Comparison of ENCODE assay signal across 11 cellular contexts in the genomic region with DNA sequence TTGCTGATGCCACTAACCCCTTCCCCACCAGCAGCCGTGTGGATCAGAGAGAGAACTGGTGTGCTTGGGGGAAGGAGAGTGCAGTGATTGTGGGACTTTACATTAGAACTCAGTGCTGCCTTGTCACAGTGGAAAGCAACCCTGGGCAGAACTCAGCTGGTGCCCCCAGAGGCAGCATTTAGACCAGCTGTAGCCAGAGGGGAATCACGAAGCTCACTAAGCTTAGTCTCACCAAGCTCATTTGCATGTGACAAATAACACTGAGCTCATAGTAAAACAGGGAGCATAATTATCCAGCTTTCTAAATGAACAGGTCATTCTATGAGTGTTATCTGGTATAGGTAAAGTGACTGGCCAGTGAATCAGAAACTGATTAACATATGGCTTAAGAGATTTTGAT. TPM values are rescaled to one million over a fixed set of nuclear protein-coding genes. Genes with fewer than 3 reads are reported as not detected.
DNase-seq lines count a peak whose midpoint lies in the region; ATAC-seq, FAIRE-seq and TF ChIP-seq lines count a peak whose summit lies in the region.
"Had no signal": no experiment of that assay in that cellular context is flagged by ENCODE, and none has a peak within 500 bp of the region (broad histone marks: within the 10 kb centered on the region; RNA-seq: fewer than 3 reads in every experiment).

No MANE protein-coding gene starts in this region.

- ATAC-seq in HepG2 (peak; percentile 83), right lobe of liver (no peak), HG02642 (IDR thresholded peaks at IDR 0.05; ENCODE audit: poor library complexity, unreplicated experiment) (peak; percentile 94)

- no peak for TF ChIP-seq RAD21 in HepG2 (CRISPR knock-in tag; IDR thresholded peaks at IDR 0.05)

- no peak overlapping the region for H3K4me3 ChIP-seq in HepG2 (replicated peaks in 1 of 3; ENCODE audit: insufficient read depth in 1 of 3, low read depth in 2 of 3, low read length in 3 of 3)
- no peak overlapping the region for H3K4me3 ChIP-seq in right lobe of liver

- POLR2A ChIA-PET in HepG2 (lab: Yijun Ruan, JAX) = interaction anchor here (0.9 to 1.8 kb wide), 2 partner anchors 10 to 26 kb away, joined by 3 to 8 read pairs; a partner anchor contains a TSS

- FAIRE-seq in HepG2 (lab: Jason Lieb, UNC) = no peak

- CTCF ChIA-PET in HepG2 (lab: Yijun Ruan, JAX; ENCODE audit: low intra/inter-chr PET ratio, low total read pairs) = no interaction called here

- no peaks in the 10 kb centered on the region for H3K9me3 ChIP-seq in HepG2 (ENCODE audit: low read length)
- H3K9me3 ChIP-seq in right lobe of liver = no peaks in the 10 kb centered on the region

- no peaks in the 10 kb centered on the region for H3K79me2 ChIP-seq in HepG2 (ENCODE audit: insufficient read depth, low read length)

- H4K20me1 ChIP-seq in HepG2 (ENCODE audit: insufficient read depth, low read length) = no peaks in the 10 kb centered on the region

- peaks cover 23% of the 10 kb centered on the region for H3K4me1 ChIP-seq in HepG2 (ENCODE audit: insufficient read depth, low read length)
- H3K4me1 ChIP-seq in right lobe of liver = no peaks in the 10 kb centered on the region

- H3K36me3 ChIP-seq in HepG2 (replicated peaks in 1 of 2; ENCODE audit: control insufficient read depth in 1 of 2, insufficient read depth in 2 of 2, low read length in 2 of 2) (no peaks in the 10 kb centered on the region), right lobe of liver (no peaks in the 10 kb centered on the region)

- H2AFZ ChIP-seq in HepG2 (ENCODE audit: low read length) = no peak overlapping the region

- BruUV-seq in HepG2 (replicated peaks; lab: Mats Ljungman, UMichigan) = no TSS peak

- no peak for TF ChIP-seq EP300 in HepG2 (IDR thresholded peaks at IDR 0.05; ENCODE audit: low read depth in 2 of 2, low read length in 2 of 2)
- TF ChIP-seq EP300 in HepG2 (CRISPR knock-in tag; IDR thresholded peaks at IDR 0.05; ENCODE audit: borderline replicate concordance) = no peak

- TF ChIP-seq POLR2A in HepG2 (IDR thresholded peaks at IDR 0.05; ENCODE audit: insufficient read depth in 1 of 2, low read depth in 2 of 2, low read length in 2 of 2) (no peak), right lobe of liver (IDR thresholded peaks at IDR 0.05) (no peak)

- no peak for TF ChIP-seq CTCF in HepG2 (CRISPR knock-in tag; IDR thresholded peaks at IDR 0.05)
- no peak for TF ChIP-seq CTCF in right lobe of liver (IDR thresholded peaks at IDR 0.05)

- peaks cover 0 to 5% of the 10 kb centered on the region in 2 experiments; a peak in 2 of 5 replicates for H3K27me3 ChIP-seq in HepG2 (ENCODE audit: control insufficient read depth in 1 of 2, insufficient read depth in 2 of 2, low read length in 2 of 2)
- no peaks in the 10 kb centered on the region for H3K27me3 ChIP-seq in right lobe of liver

- intact Hi-C loops in HepG2 (cut with micrococcal nuclease; ENCODE audit: unreplicated experiment) (no loop called here), right lobe of liver (cut with DNase I) (no loop called here)

- H3K27ac ChIP-seq in HepG2 (ENCODE audit: extremely low read length, insufficient read depth, low read length) = no peak overlapping the region
- H3K27ac ChIP-seq in right lobe of liver = no peak overlapping the region
- H3K27ac ChIP-seq: C4-2B had no signal

- WGBS in HepG2 (ENCODE audit: low lambda C conversion rate) = 5% methylated on average over 2 of the region's 2 CpGs
- WGBS in right lobe of liver (ENCODE audit: insufficient coverage, low coverage, low lambda C conversion rate, missing lambda C conversion rate) = 33% methylated on average over 2 of the region's 2 CpGs

- H3K9ac ChIP-seq in HepG2 (ENCODE audit: insufficient read depth, low read depth, low read length) = no peak overlapping the region

- H3K4me2 ChIP-seq in HepG2 (ENCODE audit: low read depth, low read length) = no peak overlapping the region; the same call in 1 of the 2 replicates

- DNase-seq in HepG2 (ENCODE audit: low spot score) (no peak), right lobe of liver (no peak), OCI-M1 (lab: John Stamatoyannopoulos, UW) (peak; percentile 28), pons (ENCODE audit: low spot score) (no peak), SKM-1 (lab: John Stamatoyannopoulos, UW; ENCODE audit: unreplicated experiment) (no peak), RPMI8226 (no peak), Kasumi-1 (lab: John Stamatoyannopoulos, UW) (no peak)
- DNase-seq: kidney glomerular epithelial cell, T-helper 1 cell had no signal

- in situ Hi-C loops in HepG2 (cut with HindIII; ENCODE audit: extremely low pct_ligation_motif_present, low pct_unique_long_range_greater_than_20kb) = no loop called here

TF ChIP-seq in HepG2, 621 proteins besides CTCF, POLR2A, EP300 and RAD21 (continues in another document):
- TF ChIP-seq, protein P1, sequence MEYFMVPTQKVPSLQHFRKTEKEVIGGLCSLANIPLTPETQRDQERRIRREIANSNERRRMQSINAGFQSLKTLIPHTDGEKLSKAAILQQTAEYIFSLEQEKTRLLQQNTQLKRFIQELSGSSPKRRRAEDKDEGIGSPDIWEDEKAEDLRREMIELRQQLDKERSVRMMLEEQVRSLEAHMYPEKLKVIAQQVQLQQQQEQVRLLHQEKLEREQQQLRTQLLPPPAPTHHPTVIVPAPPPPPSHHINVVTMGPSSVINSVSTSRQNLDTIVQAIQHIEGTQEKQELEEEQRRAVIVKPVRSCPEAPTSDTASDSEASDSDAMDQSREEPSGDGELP (IDR thresholded peaks at IDR 0.05; ENCODE audit: borderline replicate concordance, low read depth) = peak; percentile 37; the same call in 1 of the 2 replicates
- TF ChIP-seq ZNF451 (CRISPR knock-in tag; IDR thresholded peaks at IDR 0.05) (no peak), KDM3A (CRISPR knock-in tag; IDR thresholded peaks at IDR 0.05; ENCODE audit: low read depth) (no peak), STAG1 (CRISPR knock-in tag; IDR thresholded peaks at IDR 0.05) (0 out of 2 replicates have a peak, but pooled peaks have one; percentile 4), KLF12 (CRISPR knock-in tag; IDR thresholded peaks at IDR 0.05; ENCODE audit: borderline replicate concordance) (no peak)

RNA-seq across cellular contexts. Expression of a gene that starts 9.8 kb away (rescaled TPM):
- total RNA-seq in HepG2 (2016; rRNA removed; fragmentation: Illumina TruSeq; extraction: Trizol) = 19.0 and 21.2 TPM in 2 replicates
- 3.7 and 4.1 TPM in 2 replicates for total RNA-seq in HepG2 (2016; cell fraction: cytosol; rRNA removed; fragmentation: Illumina TruSeq; extraction: Trizol; ENCODE audit: low read depth)
- 17.0 and 17.7 TPM in 2 replicates for total RNA-seq in HepG2 (2016; cell fraction: insoluble cytoplasmic fraction; rRNA removed; fragmentation: Illumina TruSeq; extraction: Trizol)
- 9.4 and 9.9 TPM in 2 replicates for total RNA-seq in HepG2 (2016; cell fraction: membrane; rRNA removed; fragmentation: Illumina TruSeq; extraction: Trizol)
- total RNA-seq in HepG2 (2016; cell fraction: nucleus; rRNA removed; fragmentation: Illumina TruSeq; extraction: Trizol) = 12.5 and 12.6 TPM in 2 replicates
- 22.3 and 22.5 TPM in 2 replicates for polyA plus RNA-seq in HepG2 (2011; rRNA removed)
- 19.5 and 21.2 TPM in 2 replicates for polyA plus RNA-seq in HepG2 (2011; cell fraction: cytosol; rRNA removed)
- 14.7 and 15.6 TPM in 2 replicates for polyA plus RNA-seq in HepG2 (2011; cell fraction: nucleus; rRNA removed)
- 22.4 and 36.2 TPM in 2 replicates for polyA plus RNA-seq in HepG2 (2012)
- 2.5 and 2.8 TPM in 2 replicates for polyA plus RNA-seq in HepG2 (2016; cell fraction: cytosol; fragmentation: Illumina TruSeq; extraction: Trizol; ENCODE audit: low read depth)
- 24.0 and 32.1 TPM in 2 replicates for polyA plus RNA-seq in HepG2 (2016; cell fraction: insoluble cytoplasmic fraction; fragmentation: Illumina TruSeq; extraction: Trizol; ENCODE audit: low read depth)
- 10.0 and 10.2 TPM in 2 replicates for polyA plus RNA-seq in HepG2 (2016; cell fraction: membrane; fragmentation: Illumina TruSeq; extraction: Trizol; ENCODE audit: low read depth)
- 29.2 and 32.0 TPM in 2 replicates for polyA plus RNA-seq in HepG2 (2016; cell fraction: nucleus; fragmentation: Illumina TruSeq; extraction: Trizol; ENCODE audit: insufficient read depth, low read depth)
- polyA minus RNA-seq in HepG2 (2011; rRNA and poly(A)+ RNA removed; ENCODE audit: low replicate concordance) = 14.4 and 37.7 TPM in 2 replicates
- 14.2 and 14.6 TPM in 2 replicates for polyA minus RNA-seq in HepG2 (2011; cell fraction: cytosol; rRNA and poly(A)+ RNA removed)
- 12.0 and 16.8 TPM in 2 replicates for polyA minus RNA-seq in HepG2 (2011; cell fraction: nucleus; rRNA and poly(A)+ RNA removed)
- 10 to 100 TPM; 23.7 to 41.5 (median 36.2) TPM for total RNA-seq in right lobe of liver

RNA-seq across cellular contexts. Expression of a gene that starts 46.6 kb away (rescaled TPM):
- total RNA-seq in HepG2 (2016; rRNA removed; fragmentation: Illumina TruSeq; extraction: Trizol) (8.9 and 26.9 TPM in 2 replicates), right lobe of liver (under 1 TPM; 0.16 to 0.99 (median 0.46) TPM)
- 2.3 and 2.9 TPM in 2 replicates for total RNA-seq in HepG2 (2016; cell fraction: cytosol; rRNA removed; fragmentation: Illumina TruSeq; extraction: Trizol; ENCODE audit: low read depth)
- total RNA-seq in HepG2 (2016; cell fraction: insoluble cytoplasmic fraction; rRNA removed; fragmentation: Illumina TruSeq; extraction: Trizol) = 7.8 and 29.7 TPM in 2 replicates
- 3.7 and 5.8 TPM in 2 replicates for total RNA-seq in HepG2 (2016; cell fraction: membrane; rRNA removed; fragmentation: Illumina TruSeq; extraction: Trizol)
- total RNA-seq in HepG2 (2016; cell fraction: nucleus; rRNA removed; fragmentation: Illumina TruSeq; extraction: Trizol) = 32.5 and 35.4 TPM in 2 replicates
- 20.2 and 34.7 TPM in 2 replicates for polyA plus RNA-seq in HepG2 (2011; rRNA removed)
- 8.9 and 11.2 TPM in 2 replicates for polyA plus RNA-seq in HepG2 (2011; cell fraction: cytosol; rRNA removed)
- 329 and 347 TPM in 2 replicates for polyA plus RNA-seq in HepG2 (2011; cell fraction: nucleus; rRNA removed)
- 21.5 and 31.3 TPM in 2 replicates for polyA plus RNA-seq in HepG2 (2012)
- polyA plus RNA-seq in HepG2 (2016; cell fraction: cytosol; fragmentation: Illumina TruSeq; extraction: Trizol; ENCODE audit: low read depth) = 1.7 TPM in 2 replicates
- polyA plus RNA-seq in HepG2 (2016; cell fraction: insoluble cytoplasmic fraction; fragmentation: Illumina TruSeq; extraction: Trizol; ENCODE audit: low read depth) = 7.6 TPM in 2 replicates
- 3.5 and 4.0 TPM in 2 replicates for polyA plus RNA-seq in HepG2 (2016; cell fraction: membrane; fragmentation: Illumina TruSeq; extraction: Trizol; ENCODE audit: low read depth)
- polyA plus RNA-seq in HepG2 (2016; cell fraction: nucleus; fragmentation: Illumina TruSeq; extraction: Trizol; ENCODE audit: insufficient read depth, low read depth) = 108 and 112 TPM in 2 replicates
- 7.9 TPM in 1 of 2 replicates, not detected in the other for polyA minus RNA-seq in HepG2 (2011; rRNA and poly(A)+ RNA removed; ENCODE audit: low replicate concordance)
- 4.2 and 6.3 TPM in 2 replicates for polyA minus RNA-seq in HepG2 (2011; cell fraction: cytosol; rRNA and poly(A)+ RNA removed)
- 18.2 and 21.9 TPM in 2 replicates for polyA minus RNA-seq in HepG2 (2011; cell fraction: nucleus; rRNA and poly(A)+ RNA removed)

Comparison
In these comparisons a context has a peak if more than half of its experiments do, and no peak if none do; other contexts are left out.
1. ATAC-seq: peak in HepG2 (single experiment) and HG02642 (single experiment); none in right lobe of liver (0 of 4).